Comparison of ENCODE assay signal across 9 cellular contexts in the genomic region with DNA sequence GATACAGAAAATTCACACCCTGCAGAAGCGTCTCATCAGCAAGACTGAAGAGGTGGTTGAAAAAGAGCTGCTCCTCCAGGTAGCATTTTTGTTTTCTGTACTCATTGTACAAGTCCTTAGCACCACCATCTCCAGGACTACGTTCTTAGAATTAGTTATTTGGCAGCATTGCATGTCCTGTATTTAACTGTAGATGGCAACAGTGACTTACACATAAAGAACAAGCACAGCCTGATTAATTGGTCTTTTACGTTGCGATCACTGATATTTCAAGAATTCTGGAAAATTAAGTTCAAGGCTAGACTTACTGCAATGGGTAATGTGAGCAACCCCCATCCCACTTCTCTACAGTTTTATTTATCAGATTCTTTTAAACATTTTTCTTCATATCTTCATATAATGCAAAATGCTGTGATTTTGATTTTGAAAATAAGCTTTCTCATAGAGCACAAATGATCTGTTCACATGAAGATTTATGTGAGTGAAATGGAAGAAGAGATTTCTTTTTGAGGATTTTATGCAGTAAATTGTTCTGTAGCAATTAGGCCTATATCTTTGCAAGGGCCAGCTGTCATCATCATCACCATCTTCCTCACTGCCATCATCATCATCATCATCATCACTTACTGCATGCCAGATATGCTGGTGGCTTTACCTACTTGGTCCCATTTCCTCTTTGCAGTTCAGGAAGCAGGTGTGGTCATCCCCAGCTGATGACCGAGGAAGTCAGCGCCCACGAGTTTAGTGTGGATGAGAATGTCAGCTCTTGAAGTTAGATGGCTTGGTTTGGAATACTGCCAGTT. TPM values are rescaled to one million over a fixed set of nuclear protein-coding genes. Genes with fewer than 3 reads are reported as not detected.
DNase-seq lines count a peak whose midpoint lies in the region; ATAC-seq and TF ChIP-seq lines count a peak whose summit lies in the region.
"Had no signal": no experiment of that assay in that cellular context is flagged by ENCODE, and none has a peak within 500 bp of the region (broad histone marks: within the 10 kb centered on the region; RNA-seq: fewer than 3 reads in every experiment).

No MANE protein-coding gene starts in this region.

- WGBS in prostate gland: 27% methylated on average over 7 of the region's 7 CpGs

- H3K4me3 ChIP-seq in prostate gland: no peak overlapping the region

- no peaks in the 10 kb centered on the region for H3K27me3 ChIP-seq in prostate gland (replicated peaks; ENCODE audit: insufficient read depth)

- H3K36me3 Mint-ChIP-seq in activated naive CD4-positive, alpha-beta T cell treated with anti-CD3 and anti-CD28 coated beads, Interleukin-2, amount 50 U/mL, for 72 hours: no peaks in the 10 kb centered on the region
- H3K36me3 Mint-ChIP-seq: activated naive CD8-positive, alpha-beta T cell had no signal

- TF ChIP-seq CTCF in 22Rv1 (IDR thresholded peaks at IDR 0.05) (peak; percentile 54), GM12874 (IDR thresholded peaks at IDR 0.05; ENCODE audit: insufficient read depth, low read depth, low read length) (peak; percentile 25; the same call in 1 of the 2 replicates), prostate gland (IDR thresholded peaks at IDR 0.05) (peak in 3 of 4 experiments; percentile 33 to 59 (median 54))

- H3K4me1 ChIP-seq in prostate gland (replicated peaks): no peaks in the 10 kb centered on the region

- no peaks in the 10 kb centered on the region for H3K36me3 ChIP-seq in prostate gland

- DNase-seq in NCI-H226 (peak; percentile 37), epithelial cell of prostate (ENCODE audit: low read depth, low spot score) (peak; percentile 14), prostate gland (ENCODE audit: low spot score) (peak; percentile 8), OCI-M2 (lab: John Stamatoyannopoulos, UW; ENCODE audit: unreplicated experiment) (no peak)
- DNase-seq in activated naive CD4-positive, alpha-beta T cell treated with anti-CD3 and anti-CD28 coated beads, Interleukin-2, amount 50 U/mL, for 72 hours (ENCODE audit: low spot score in 2 of 2): no peak

- no peak for TF ChIP-seq POLR2A in prostate gland (IDR thresholded peaks at IDR 0.05)

- H3K27ac ChIP-seq in 22Rv1: no peak overlapping the region
- no peak overlapping the region for H3K27ac ChIP-seq in epithelial cell of prostate
- H3K27ac ChIP-seq in prostate gland: no peak overlapping the region

- H3K9me3 ChIP-seq in prostate gland: no peaks in the 10 kb centered on the region

- intact Hi-C loops in prostate gland (cut with DNase I): no loop called here

- H3K9me3 Mint-ChIP-seq in activated naive CD4-positive, alpha-beta T cell treated with anti-CD3 and anti-CD28 coated beads, Interleukin-2, amount 50 U/mL, for 72 hours: no peaks in the 10 kb centered on the region

- H3K27ac Mint-ChIP-seq in activated naive CD4-positive, alpha-beta T cell treated with anti-CD3 and anti-CD28 coated beads, Interleukin-2, amount 50 U/mL, for 72 hours: no peak overlapping the region
- H3K27ac Mint-ChIP-seq: activated naive CD8-positive, alpha-beta T cell had no signal

- no peak for ATAC-seq in GM19467 (IDR thresholded peaks at IDR 0.05; ENCODE audit: unreplicated experiment)
- ATAC-seq in activated naive CD4-positive, alpha-beta T cell treated with anti-CD3 and anti-CD28 coated beads, Interleukin-2, amount 50 U/mL, for 72 hours: no peak

RNA-seq across cellular contexts. Expression of gene CFAP58, which starts 53.3 kb away (rescaled TPM):
- 1 to 10 TPM in 1 of 2 donors, under 1 TPM in 1; 0.05 to 1.9 TPM for total RNA-seq in prostate gland
- total RNA-seq in activated naive CD4-positive, alpha-beta T cell treated with anti-CD3 and anti-CD28 coated beads, Interleukin-2, amount 50 U/mL, for 72 hours: 1 to 10 TPM; 1.3 to 1.5 TPM

Comparison
In these comparisons a context has a peak if more than half of its experiments do, and no peak if none do; other contexts are left out.
1. DNase-seq: peak in NCI-H226 (single experiment), epithelial cell of prostate (single experiment) and prostate gland (single experiment); none in OCI-M2 (single experiment) and activated naive CD4-positive, alpha-beta T cell treated with anti-CD3 and anti-CD28 coated beads, Interleukin-2, amount 50 U/mL, for 72 hours (0 of 2).
2. Peak in every context shown above with its lines, with median percentiles within 50 percentile points of each other: CTCF ChIP-seq.